In the genomic region with DNA sequence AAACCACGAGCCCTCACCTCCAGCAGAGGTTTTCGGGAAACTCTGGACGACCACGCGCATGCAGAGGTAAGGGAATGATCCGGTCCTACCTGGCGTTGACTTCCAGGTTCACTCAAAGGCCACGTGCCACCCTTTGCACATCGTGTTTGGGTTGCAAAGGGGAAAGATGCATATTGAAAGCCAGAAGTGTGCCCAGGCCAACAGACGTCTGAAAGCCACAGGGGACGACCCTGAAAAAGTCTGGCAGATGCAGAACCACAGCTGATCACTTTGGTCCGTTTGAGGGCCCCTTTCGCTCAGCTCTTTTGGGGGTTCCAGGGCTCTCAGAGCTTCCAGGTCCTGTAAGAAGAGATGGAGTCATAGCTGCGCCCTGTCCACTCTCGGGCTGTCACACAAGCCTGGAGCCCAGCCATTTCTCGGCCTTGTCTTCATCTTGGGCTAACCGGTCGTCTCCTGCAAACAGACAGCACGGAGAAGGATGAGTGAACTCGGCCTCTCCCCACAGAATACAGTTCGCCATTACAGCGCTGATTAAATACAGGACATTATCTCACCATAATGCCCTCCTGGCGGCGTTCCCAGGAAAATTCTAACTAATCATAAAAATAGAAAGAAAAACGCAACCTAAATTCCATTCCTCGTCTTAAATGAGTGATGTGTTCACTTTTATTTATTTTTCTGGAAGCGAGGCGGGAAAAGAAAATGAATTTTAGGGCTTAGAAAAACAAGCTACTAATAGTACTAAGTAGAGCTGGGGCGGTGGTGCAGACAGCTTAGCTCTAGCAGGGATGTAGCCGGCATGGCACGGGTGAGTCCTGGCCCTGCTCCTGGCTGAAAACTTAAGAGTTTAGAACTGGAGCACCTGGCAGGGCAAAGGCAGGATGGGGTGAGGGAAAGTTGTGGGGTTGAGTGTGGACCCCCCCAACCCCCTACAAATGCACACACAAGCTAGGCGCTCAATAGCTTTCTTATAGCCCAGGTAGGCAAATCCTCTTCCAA, we compare ENCODE assay signal across 13 cellular contexts. TPM values are rescaled to one million over a fixed set of nuclear protein-coding genes. Genes with fewer than 3 reads are reported as not detected.
A peak's percentile ranks its signal among the peaks of the same experiment; 100 is the strongest.
DNase-seq lines count a peak whose midpoint lies in the region; ATAC-seq and TF ChIP-seq lines count a peak whose summit lies in the region.
"Had no signal": no experiment of that assay in that cellular context is flagged by ENCODE, and none has a peak within 500 bp of the region (broad histone marks: within the 10 kb centered on the region; RNA-seq: fewer than 3 reads in every experiment).

No MANE protein-coding gene starts in this region.

- H3K27ac ChIP-seq in HEK293 (ENCODE audit: extremely low read depth, low read depth, low read length) (peak overlapping the region; percentile 65), left ventricle myocardium inferior (replicated peaks) (peak overlapping the region; percentile 32), gastrocnemius medialis (peak overlapping the region; percentile 53 to 84 (median 62)), trophoblast cell (ENCODE audit: low read depth, low read length) (no peak overlapping the region)
- H3K27ac ChIP-seq: C4-2B had no signal

- intact Hi-C loops in left ventricle myocardium inferior (cut with micrococcal nuclease) = no loop called here
- intact Hi-C loops in gastrocnemius medialis (cut with DNase I; ENCODE audit: low total_unique reads) = loop anchor here (5.0 kb wide), 2 partner anchors 79 to 104 kb away; no protein-coding TSS in a partner anchor

- no peak overlapping the region for H3K4me2 ChIP-seq in trophoblast cell (ENCODE audit: low read length)

- no peak overlapping the region for H4K12ac ChIP-seq in trophoblast cell (ENCODE audit: low read depth, low read length)

- no peak overlapping the region for H2BK12ac ChIP-seq in trophoblast cell (ENCODE audit: low read length)

- no peak overlapping the region for H3K23ac ChIP-seq in trophoblast cell (ENCODE audit: low read length)

- H3K9ac ChIP-seq in trophoblast cell (ENCODE audit: low read length) = no peak overlapping the region

- no peak overlapping the region for H3K14ac ChIP-seq in trophoblast cell (ENCODE audit: low read length)

- peak; percentile 59 for DNase-seq in astrocyte of the spinal cord (ENCODE audit: low read depth, low spot score)
- no peak for DNase-seq in left ventricle myocardium inferior
- peak in 1 of 2 donors; percentile 51 for DNase-seq in gastrocnemius medialis
- no peak for DNase-seq in trophoblast cell
- no peak for DNase-seq in NCI-H446 (lab: John Stamatoyannopoulos, UW)
- DNase-seq: activated naive CD8-positive, alpha-beta T cell treated with anti-CD3 and anti-CD28 coated beads, Interleukin-2, amount 10 ng/mL, durations not matched to agents 7 days and 5 days; activated T-cell treated with anti-CD3 and anti-CD28 coated beads, Interleukin-2, amount 50 U/mL, for 1 hour; foreskin melanocyte had no signal

- no CpG with 5 or more reads among the region's 32 CpGs for WGBS in trophoblast cell (ENCODE audit: extremely low coverage, insufficient coverage, insufficient read length)

- H2AK5ac ChIP-seq in trophoblast cell (ENCODE audit: low read length) = no peak overlapping the region

- H3K18ac ChIP-seq in trophoblast cell (ENCODE audit: low read length) = no peak overlapping the region

- H3K9me3 ChIP-seq in HEK293 (ENCODE audit: control insufficient read depth, insufficient read depth, low read depth, low read length) (no peaks in the 10 kb centered on the region), left ventricle myocardium inferior (replicated peaks) (no peaks in the 10 kb centered on the region), gastrocnemius medialis (no peaks in the 10 kb centered on the region), trophoblast cell (ENCODE audit: insufficient read depth, low read depth, low read length) (peaks cover 1% of the 10 kb centered on the region)

- peak; percentile 57 to 60 for ATAC-seq in gastrocnemius medialis
- no peak for ATAC-seq in HG02763 (IDR thresholded peaks at IDR 0.05; ENCODE audit: unreplicated experiment)
- ATAC-seq in GM19463 (IDR thresholded peaks at IDR 0.05; ENCODE audit: unreplicated experiment) = no peak

- H3K4ac ChIP-seq in trophoblast cell (ENCODE audit: low read depth, low read length) = no peak overlapping the region

- no peaks in the 10 kb centered on the region for H3K79me2 ChIP-seq in trophoblast cell (ENCODE audit: control insufficient read depth, insufficient read depth, low read length, poor library complexity)

- in situ Hi-C loops in astrocyte of the spinal cord (cut with HindIII; ENCODE audit: low sequenced_read_pairs) = no loop called here
- in situ Hi-C loops in gastrocnemius medialis (cut with MboI; ENCODE audit: low sequenced_read_pairs in 4 of 4) = loop anchor here in 2 of 4 donors (25.0 kb wide), 3 partner anchors 94 to 581 kb away; no protein-coding TSS in a partner anchor

- H3K79me1 ChIP-seq in trophoblast cell (ENCODE audit: low read length) = no peaks in the 10 kb centered on the region

- H2BK5ac ChIP-seq in trophoblast cell (ENCODE audit: low read depth, low read length, poor library complexity) = no peak overlapping the region

- CTCF ChIA-PET in HEK293 (lab: Yijun Ruan, JAX) = interaction anchor here (0.7 to 1.2 kb wide), 2 partner anchors 72 to 444 kb away, joined by 4 read pairs; no protein-coding TSS in a partner anchor

- no peak overlapping the region for H2AFZ ChIP-seq in trophoblast cell (ENCODE audit: insufficient read depth, low read length, poor library complexity)

- no peak overlapping the region for H2BK120ac ChIP-seq in trophoblast cell (ENCODE audit: insufficient read depth, low read length, poor library complexity)

- H3K4me1 ChIP-seq in HEK293 (ENCODE audit: control insufficient read depth, insufficient read depth, low read length) (peaks cover 31% of the 10 kb centered on the region), left ventricle myocardium inferior (peaks cover 15% of the 10 kb centered on the region), gastrocnemius medialis (peaks cover 15 to 29% of the 10 kb centered on the region in 2 donors), trophoblast cell (ENCODE audit: control insufficient read depth in 1 of 2, insufficient read depth in 2 of 2, low read length in 2 of 2) (no peaks in the 10 kb centered on the region)

- no peak overlapping the region for H4K91ac ChIP-seq in trophoblast cell (ENCODE audit: low read depth, low read length)

- H3K27me3 ChIP-seq in left ventricle myocardium inferior (ENCODE audit: low read depth) (no peaks in the 10 kb centered on the region), gastrocnemius medialis (no peaks in the 10 kb centered on the region), trophoblast cell (ENCODE audit: insufficient read depth, low read length) (no peaks in the 10 kb centered on the region)
- H3K27me3 ChIP-seq: dorsolateral prefrontal cortex had no signal

- POLR2A ChIA-PET in HEK293 (lab: Yijun Ruan, JAX) = interaction anchor here (1.2 kb wide), 1 partner anchor 31 kb away, joined by 5 read pairs; no protein-coding TSS in a partner anchor

- H4K8ac ChIP-seq in trophoblast cell (ENCODE audit: low read depth, low read length) = no peak overlapping the region

- TF ChIP-seq CTCF in HEK293 (tag by site-specific recombination; IDR thresholded peaks at IDR 0.05) = no peak
- no peak for TF ChIP-seq CTCF in astrocyte of the spinal cord (IDR thresholded peaks at IDR 0.05; ENCODE audit: low read depth, low read length)
- TF ChIP-seq CTCF in left ventricle myocardium inferior (IDR thresholded peaks at IDR 0.05; ENCODE audit: borderline replicate concordance) = no peak
- TF ChIP-seq CTCF in gastrocnemius medialis (IDR thresholded peaks at IDR 0.05 in 4 of 5, conservative IDR thresholded peaks at IDR 0.05 in 1 of 5) = no peak

- no peak for TF ChIP-seq POLR2A in gastrocnemius medialis (IDR thresholded peaks at IDR 0.05)

- no peak overlapping the region for H3K4me3 ChIP-seq in HEK293 (ENCODE audit: low read depth, low read length)
- no peak overlapping the region for H3K4me3 ChIP-seq in astrocyte of the spinal cord (ENCODE audit: low read depth, low read length)
- H3K4me3 ChIP-seq in left ventricle myocardium inferior = no peak overlapping the region
- peak overlapping the region; percentile 23 to 39 (median 32) for H3K4me3 ChIP-seq in gastrocnemius medialis
- no peak overlapping the region for H3K4me3 ChIP-seq in trophoblast cell (ENCODE audit: low read depth, low read length)

- no peaks in the 10 kb centered on the region for H3K36me3 ChIP-seq in HEK293 (ENCODE audit: control insufficient read depth in 2 of 2, insufficient read depth in 1 of 2, low read length in 2 of 2)
- no peaks in the 10 kb centered on the region for H3K36me3 ChIP-seq in left ventricle myocardium inferior
- H3K36me3 ChIP-seq in gastrocnemius medialis = no peaks in the 10 kb centered on the region
- H3K36me3 ChIP-seq in trophoblast cell (ENCODE audit: control insufficient read depth in 1 of 2, insufficient read depth in 2 of 2, low read length in 2 of 2) = no peaks in the 10 kb centered on the region

TF ChIP-seq in HEK293, 187 proteins besides CTCF, POLR2A, EP300 and RAD21 (continues in another document):
- TF ChIP-seq ZNF350 (tag by site-specific recombination; IDR thresholded peaks at IDR 0.05) (no peak), SETDB1 (IDR thresholded peaks at IDR 0.05; ENCODE audit: insufficient read length, low read length) (no peak), ZBTB20 (tag by site-specific recombination; IDR thresholded peaks at IDR 0.05) (peak; percentile 39; the same call in 1 of the 2 replicates), FEZF1 (tag by site-specific recombination; IDR thresholded peaks at IDR 0.05) (no peak; the same call in 1 of the 2 replicates), ZNF610 (tag by site-specific recombination; IDR thresholded peaks at IDR 0.05; ENCODE audit: borderline replicate concordance) (no peak), ZNF792 (tag by site-specific recombination; IDR thresholded peaks at IDR 0.05) (no peak)
- TF ChIP-seq, protein P1, sequence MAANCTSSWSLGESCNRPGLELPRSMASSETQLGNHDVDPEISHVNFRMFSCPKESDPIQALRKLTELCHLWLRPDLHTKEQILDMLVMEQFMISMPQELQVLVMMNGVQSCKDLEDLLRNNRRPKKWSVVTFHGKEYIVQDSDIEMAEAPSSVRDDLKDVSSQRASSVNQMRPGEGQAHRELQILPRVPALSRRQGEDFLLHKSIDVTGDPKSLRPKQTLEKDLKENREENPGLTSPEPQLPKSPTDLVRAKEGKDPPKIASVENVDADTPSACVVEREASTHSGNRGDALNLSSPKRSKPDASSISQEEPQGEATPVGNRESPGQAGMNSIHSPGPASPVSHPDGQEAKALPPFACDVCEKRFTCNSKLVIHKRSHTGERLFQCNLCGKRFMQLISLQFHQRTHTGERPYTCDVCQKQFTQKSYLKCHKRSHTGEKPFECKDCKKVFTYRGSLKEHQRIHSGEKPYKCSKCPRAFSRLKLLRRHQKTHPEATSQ (tag by site-specific recombination; IDR thresholded peaks at IDR 0.05) = no peak

RNA-seq across cellular contexts. Expression of gene ZFHX3, which starts 45.5 kb away (rescaled TPM):
- total RNA-seq in left ventricle myocardium inferior = 9.6 TPM
- 10 to 100 TPM; 14.0 to 28.5 (median 27.3) TPM for total RNA-seq in gastrocnemius medialis
- 36.4 and 36.5 TPM in 2 replicates for polyA plus RNA-seq in trophoblast cell (2013)

Comparison
In these comparisons a context has a peak if more than half of its experiments do, and no peak if none do; other contexts are left out.
1. H3K4me3 ChIP-seq: peak in gastrocnemius medialis (4 of 4); none in HEK293 (single experiment), astrocyte of the spinal cord (single experiment), left ventricle myocardium inferior (single experiment) and trophoblast cell (single experiment).
2. ATAC-seq: peak in gastrocnemius medialis (2 of 2); none in HG02763 (single experiment) and GM19463 (single experiment).